In genomic region chr10:4303045-4303444, GRCh38 we compare ENCODE assay signal across 1 cellular context.
TF ChIP-seq lines count a peak whose summit lies in the region.

No MANE protein-coding gene starts in this region.

TF ChIP-seq in IMR-90, 13 proteins besides CTCF, POLR2A, EP300 and RAD21 (continued from another document):
- TF ChIP-seq MAFK (IDR thresholded peaks at IDR 0.05; ENCODE audit: low read depth, low read length) (no peak), MAZ (IDR thresholded peaks at IDR 0.05; ENCODE audit: borderline replicate concordance, low read depth, low read length) (no peak), SMC3 (IDR thresholded peaks at IDR 0.05; ENCODE audit: low read depth, low read length) (no peak), ELK1 (IDR thresholded peaks at IDR 0.05; ENCODE audit: borderline replicate concordance, low read depth, low read length) (no peak), NFE2L2 (IDR thresholded peaks at IDR 0.05; ENCODE audit: low read depth, low read length) (no peak)
